8 cellular contexts compared by ENCODE assay signal in genomic region chr22:30309981-30310672, GRCh38. TPM values are rescaled to one million over a fixed set of nuclear protein-coding genes. Genes with fewer than 3 reads are reported as not detected.
DNase-seq lines count a peak whose midpoint lies in the region; FAIRE-seq and TF ChIP-seq lines count a peak whose summit lies in the region.
"Had no signal": no experiment of that assay in that cellular context is flagged by ENCODE, and none has a peak within 500 bp of the region (broad histone marks: within the 10 kb centered on the region; RNA-seq: fewer than 3 reads in every experiment).

No MANE protein-coding gene starts in this region.

- no peaks in the 10 kb centered on the region for H4K20me1 ChIP-seq in MM.1S (ENCODE audit: insufficient read depth, low read length)

- no peaks in the 10 kb centered on the region for H3K9me3 ChIP-seq in MM.1S (replicated peaks; ENCODE audit: insufficient read depth, low read length)

- H3K36me3 Mint-ChIP-seq in nephron progenitor cell (ENCODE audit: low read depth) (no peaks in the 10 kb centered on the region), osteocyte (ENCODE audit: unreplicated experiment) (peaks cover 2% of the 10 kb centered on the region)

- peak overlapping the region; percentile 68; the same call in 1 of the 2 replicates for H3K27ac ChIP-seq in MM.1S (ENCODE audit: low read length)

- H3K9ac ChIP-seq in MM.1S (ENCODE audit: low read length), result no peak overlapping the region

- TF ChIP-seq CTCF in MM.1S (IDR thresholded peaks at IDR 0.05; ENCODE audit: low read length) (no peak), choroid plexus epithelial cell (conservative IDR thresholded peaks at IDR 0.05; ENCODE audit: low read depth, low read length) (no peak), nephron progenitor cell (IDR thresholded peaks at IDR 0.05) (no peak), osteocyte (IDR thresholded peaks at IDR 0.05) (no peak)

- H3K27me3 Mint-ChIP-seq in nephron progenitor cell (ENCODE audit: low read depth, poor library complexity) (peaks cover 8% of the 10 kb centered on the region), osteocyte (ENCODE audit: unreplicated experiment) (no peaks in the 10 kb centered on the region)

- no peaks in the 10 kb centered on the region for H3K36me3 ChIP-seq in MM.1S (replicated peaks; ENCODE audit: insufficient read depth, low read length)

- H3K4me3 ChIP-seq in MM.1S (ENCODE audit: low read length), result no peak overlapping the region
- H3K4me3 ChIP-seq in choroid plexus epithelial cell (ENCODE audit: low read depth, low read length), result no peak overlapping the region

- peak overlapping the region; percentile 33 for H3K4me2 ChIP-seq in MM.1S (ENCODE audit: low read depth, low read length)

- no peak overlapping the region for H2AFZ ChIP-seq in MM.1S (ENCODE audit: low read length)

- peaks cover 31% of the 10 kb centered on the region for H3F3A ChIP-seq in MM.1S (ENCODE audit: insufficient read depth, low read length)

- peaks cover 60% of the 10 kb centered on the region for H3K4me1 ChIP-seq in MM.1S (ENCODE audit: low read length)

- H3K27me3 ChIP-seq in MM.1S (replicated peaks; ENCODE audit: insufficient read depth, low read length), result no peaks in the 10 kb centered on the region

- peaks cover 70% of the 10 kb centered on the region for H3K79me2 ChIP-seq in MM.1S (ENCODE audit: low read length)

- peak overlapping the region; percentile 41 for H3K27ac Mint-ChIP-seq in nephron progenitor cell
- no peak overlapping the region for H3K27ac Mint-ChIP-seq in osteocyte (ENCODE audit: unreplicated experiment)

- no peaks in the 10 kb centered on the region for H3K9me2 ChIP-seq in MM.1S (replicated peaks; ENCODE audit: insufficient read depth, low read length)

- DNase-seq in GM18507 (ENCODE audit: extremely low spot score, insufficient read length, low read depth) (no peak), MM.1S (peak; percentile 57), choroid plexus epithelial cell (ENCODE audit: low read depth) (peak; percentile 73), nephron progenitor cell (no peak), A172 (ENCODE audit: low spot score) (no peak), dedifferentiated amniotic fluid mesenchymal stem cell (ENCODE audit: extremely low spot score) (no peak), osteocyte (ENCODE audit: extremely low spot score, unreplicated experiment) (no peak)

- H3K4me1 Mint-ChIP-seq in nephron progenitor cell (peaks cover 77% of the 10 kb centered on the region), osteocyte (ENCODE audit: unreplicated experiment) (peaks cover 46% of the 10 kb centered on the region)

- peak; percentile 88 for FAIRE-seq in GM18507 (lab: Jason Lieb, UNC)

- H3K9me3 Mint-ChIP-seq in nephron progenitor cell (no peaks in the 10 kb centered on the region), osteocyte (ENCODE audit: unreplicated experiment) (no peaks in the 10 kb centered on the region)

- H3K4me3 Mint-ChIP-seq in nephron progenitor cell (peak overlapping the region; percentile 35), osteocyte (ENCODE audit: unreplicated experiment) (no peak overlapping the region)

RNA-seq across cellular contexts. Expression of gene TBC1D10A, which starts 16.6 kb away (rescaled TPM):
- total RNA-seq in A172 (2014; rRNA removed; shearing (Covaris generic)), result 12.1 and 17.0 TPM in 2 replicates
- 12.6 and 14.1 TPM in 2 replicates for total RNA-seq in osteocyte

RNA-seq across cellular contexts. Expression of gene CASTOR1, which starts 20.8 kb away (rescaled TPM):
- 12.8 and 20.8 TPM in 2 replicates for total RNA-seq in A172 (2014; rRNA removed; shearing (Covaris generic))
- total RNA-seq in osteocyte, result 11.8 and 12.2 TPM in 2 replicates

RNA-seq across cellular contexts. Expression of gene OSM, which starts 43.5 kb away (rescaled TPM):
- total RNA-seq in A172 (2014; rRNA removed; shearing (Covaris generic)), result not detected in 2 replicates
- total RNA-seq in osteocyte, result not detected in 2 replicates
- total RNA-seq: SK-MEL-5 had no signal

RNA-seq across cellular contexts. Expression of gene SF3A1, which starts 46.6 kb away (rescaled TPM):
- 25.1 and 39.8 TPM in 2 replicates for total RNA-seq in A172 (2014; rRNA removed; shearing (Covaris generic))
- total RNA-seq in osteocyte, result 170 and 187 TPM in 2 replicates

RNA-seq across cellular contexts. Expression of gene CCDC157, which starts 46.7 kb away (rescaled TPM):
- 1.1 and 1.2 TPM in 2 replicates for total RNA-seq in A172 (2014; rRNA removed; shearing (Covaris generic))
- 2.9 and 3.7 TPM in 2 replicates for total RNA-seq in osteocyte

Comparison
In these comparisons a context has a peak if more than half of its experiments do, and no peak if none do; other contexts are left out.
1. DNase-seq: peak in MM.1S (single experiment) and choroid plexus epithelial cell (single experiment); none in GM18507 (single experiment), nephron progenitor cell (single experiment), A172 (single experiment), dedifferentiated amniotic fluid mesenchymal stem cell (single experiment) and osteocyte (single experiment).